In genomic region chr17:8954339-8954738, GRCh38 we compare ENCODE assay signal across 10 cellular contexts. TPM values are rescaled to one million over a fixed set of nuclear protein-coding genes. Genes with fewer than 3 reads are reported as not detected.
A peak's percentile ranks its signal among the peaks of the same experiment; 100 is the strongest.
DNase-seq lines count a peak whose midpoint lies in the region; ATAC-seq and TF ChIP-seq lines count a peak whose summit lies in the region.
"Had no signal": no experiment of that assay in that cellular context is flagged by ENCODE, and none has a peak within 500 bp of the region (broad histone marks: within the 10 kb centered on the region; RNA-seq: fewer than 3 reads in every experiment).

No MANE protein-coding gene starts in this region.

- H3K36me3 Mint-ChIP-seq in WTC11 (no peaks in the 10 kb centered on the region), endothelial cell (ENCODE audit: low read depth, unreplicated experiment) (no peaks in the 10 kb centered on the region)

- POLR2A ChIA-PET in WTC11 (lab: Charles Lee), result no interaction called here

- in situ Hi-C loops in G401 (cut with HindIII; ENCODE audit: low sequenced_read_pairs), result no loop called here

- peaks cover 6% of the 10 kb centered on the region for H3K36me3 ChIP-seq in effector memory CD4-positive, alpha-beta T cell (ENCODE audit: control insufficient read depth, insufficient read depth, low read length)
- H3K36me3 ChIP-seq in spleen, result peaks cover 0 to 23% (median 0%) of the 10 kb centered on the region in 6 donors

- H3K4me3 Mint-ChIP-seq in WTC11 (no peak overlapping the region; the same call in 1 of the 2 replicates), endothelial cell (ENCODE audit: unreplicated experiment) (no peak overlapping the region)

- peak; percentile 91 for ATAC-seq in WTC11
- ATAC-seq: A549 had no signal

- intact Hi-C loops in spleen (cut with DNase I; ENCODE audit: low total_unique reads), result no loop called here

- TF ChIP-seq CTCF in WTC11 (IDR thresholded peaks at IDR 0.05) (no peak), spleen (IDR thresholded peaks at IDR 0.05 in 8 of 11, conservative IDR thresholded peaks at IDR 0.05 in 3 of 11) (peak in 1 of 11 experiments; percentile 7), endothelial cell (IDR thresholded peaks at IDR 0.05; ENCODE audit: unreplicated experiment) (no peak)

- H3K9me3 Mint-ChIP-seq in WTC11 (peaks cover 22% of the 10 kb centered on the region), endothelial cell (ENCODE audit: unreplicated experiment) (no peaks in the 10 kb centered on the region)

- no peaks in the 10 kb centered on the region for H3K27me3 ChIP-seq in effector memory CD4-positive, alpha-beta T cell (replicated peaks; ENCODE audit: control insufficient read depth, insufficient read depth, low read length, poor library complexity, severe bottlenecking)
- no peaks in the 10 kb centered on the region for H3K27me3 ChIP-seq in spleen (replicated peaks in 1 of 7)

- WGBS in spleen, 5 donors, result 10 to 21% (median 16%) methylated on average over 7 to 10 of the region's 10 CpGs

- H3K4me1 Mint-ChIP-seq in WTC11, result peaks cover 15% of the 10 kb centered on the region
- peaks cover 18% of the 10 kb centered on the region for H3K4me1 Mint-ChIP-seq in endothelial cell (ENCODE audit: unreplicated experiment)

- peak overlapping the region; percentile 82 for H3K27ac ChIP-seq in effector memory CD4-positive, alpha-beta T cell (ENCODE audit: insufficient read depth, low read length, poor library complexity, severe bottlenecking)
- H3K27ac ChIP-seq in spleen, result peak overlapping the region in 7 of 8 donors; percentile 71 to 93 (median 83)
- H3K27ac ChIP-seq: A549 had no signal

- TF ChIP-seq POLR2A in spleen (IDR thresholded peaks at IDR 0.05), result peak in 2 of 3 donors; percentile 26 to 41

- CTCF ChIA-PET in WTC11 (lab: Charles Lee), result interaction anchor here (0.9 to 1.3 kb wide), 4 partner anchors 11 to 66 kb away, joined by 3 to 6 read pairs (median 3); partner anchors contain the start of gene PIK3R5

- no peaks in the 10 kb centered on the region for H3K9me3 ChIP-seq in effector memory CD4-positive, alpha-beta T cell (ENCODE audit: control insufficient read depth, low read length)
- peaks cover 0 to 4% (median 0%) of the 10 kb centered on the region in 8 donors for H3K9me3 ChIP-seq in spleen

- H3K4me3 ChIP-seq in effector memory CD4-positive, alpha-beta T cell (ENCODE audit: insufficient read depth, low read depth, low read length, poor library complexity, severe bottlenecking), result no peak overlapping the region
- peak overlapping the region in 3 of 8 donors; percentile 0 to 59 (median 4) for H3K4me3 ChIP-seq in spleen
- H3K4me3 ChIP-seq: A549 had no signal

- H3K27me3 Mint-ChIP-seq in WTC11 (ENCODE audit: low read depth) (peaks cover 4% of the 10 kb centered on the region; the same call in 1 of the 2 replicates), endothelial cell (ENCODE audit: unreplicated experiment) (peaks cover 5% of the 10 kb centered on the region)

- H3K27ac Mint-ChIP-seq in WTC11 (peak overlapping the region; percentile 92), endothelial cell (ENCODE audit: unreplicated experiment) (no peak overlapping the region)

- DNase-seq in activated CD4-positive, CD25-positive, alpha-beta regulatory T cell (lab: John Stamatoyannopoulos, UW), result peak in 3 of 4 experiments; percentile 33 to 60 (median 54)
- DNase-seq in activated CD4-positive, CD25-positive, alpha-beta regulatory T cell treated with anti-CD3 and anti-CD28 coated beads, Interleukin-2, amount 50 U/mL, for 72 hours, result no peak
- DNase-seq in WTC11 (ENCODE audit: low spot score) (peak; percentile 32), spleen (peak; percentile 95), G401 (ENCODE audit: low spot score) (no peak), endothelial cell (ENCODE audit: low spot score) (no peak), kidney tubule cell (ENCODE audit: low spot score) (no peak)
- peak; percentile 73 to 79 (median 74) for DNase-seq in effector memory CD4-positive, alpha-beta T cell

- H3K4me1 ChIP-seq in effector memory CD4-positive, alpha-beta T cell (ENCODE audit: control insufficient read depth, insufficient read depth, low read length, poor library complexity, severe bottlenecking), result peaks cover 73% of the 10 kb centered on the region
- H3K4me1 ChIP-seq in spleen, result peaks cover 16 to 96% (median 81%) of the 10 kb centered on the region in 6 donors
- H3K4me1 ChIP-seq: A549 had no signal

TF ChIP-seq in WTC11, 78 proteins besides CTCF, POLR2A, EP300 and RAD21:
- no peak for TF ChIP-seq FOXP1 (CRISPR knock-in tag; IDR thresholded peaks at IDR 0.05; ENCODE audit: borderline replicate concordance)

RNA-seq across cellular contexts. Expression of gene PIK3R5, which starts 11.2 kb away (rescaled TPM):
- total RNA-seq in WTC11 (2021) (5.9 to 7.5 TPM (median 5.9 TPM) in 3 replicates), spleen (100 to 1,000 TPM in 1 of 7 donors, 10 to 100 TPM in 6; 46.1 to 110 (median 79.1) TPM), endothelial cell (ENCODE audit: unreplicated experiment) (14.5 TPM)
- polyA plus RNA-seq in spleen, result 10 to 100 TPM in 2 of 3 donors, 1 to 10 TPM in 1; 8.5 to 18.2 (median 12.3) TPM
- 0.07 TPM in 1 of 2 replicates, not detected in the other for total RNA-seq in G401 (2014; rRNA removed; shearing (Covaris generic))
- total RNA-seq: LHCN-M2 had no signal

Comparison
In these comparisons a context has a peak if more than half of its experiments do, and no peak if none do; other contexts are left out.
1. DNase-seq: peak in activated CD4-positive, CD25-positive, alpha-beta regulatory T cell (3 of 4), WTC11 (single experiment), effector memory CD4-positive, alpha-beta T cell (3 of 3) and spleen (single experiment); none in activated CD4-positive, CD25-positive, alpha-beta regulatory T cell treated with anti-CD3 and anti-CD28 coated beads, Interleukin-2, amount 50 U/mL, for 72 hours (single experiment), G401 (single experiment), endothelial cell (single experiment) and kidney tubule cell (single experiment).